ENCODE assay signal across 21 cellular contexts in the genomic region with DNA sequence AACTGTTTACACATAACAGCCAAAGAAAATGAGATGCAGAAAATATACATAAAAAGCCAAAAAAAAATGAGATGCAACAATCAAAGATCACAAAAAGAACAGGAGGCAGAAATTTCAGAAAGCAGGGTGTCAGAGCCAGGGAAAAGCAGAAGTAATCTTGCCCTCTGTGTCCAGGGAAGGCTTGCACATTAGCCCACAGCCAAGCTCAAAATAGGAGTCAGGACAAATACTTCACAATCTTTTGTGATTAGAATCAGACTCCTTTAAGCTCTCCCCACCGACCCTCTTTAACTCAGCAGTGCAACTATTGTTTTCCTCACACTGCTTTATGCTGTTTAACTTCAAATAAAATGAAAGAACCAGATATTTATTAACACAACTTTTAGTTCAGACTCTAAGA. TPM values are rescaled to one million over a fixed set of nuclear protein-coding genes. Genes with fewer than 3 reads are reported as not detected.
DNase-seq lines count a peak whose midpoint lies in the region; ATAC-seq and TF ChIP-seq lines count a peak whose summit lies in the region.
"Had no signal": no experiment of that assay in that cellular context is flagged by ENCODE, and none has a peak within 500 bp of the region (broad histone marks: within the 10 kb centered on the region; RNA-seq: fewer than 3 reads in every experiment).

No MANE protein-coding gene starts in this region.

- H3K9ac ChIP-seq in endodermal cell (ENCODE audit: extremely low read depth, low read length, poor library complexity, severe bottlenecking): no peak overlapping the region

- WGBS in endodermal cell (ENCODE audit: insufficient coverage in 1 of 2, insufficient read length in 1 of 2), 2 experiments: 69% methylated on average over 1 of the region's 1 CpG; no CpG with 5 or more reads in 1 of the 2 experiments

- DNase-seq in Right ventricle myocardium superior: no peak
- DNase-seq in cardiac septum (ENCODE audit: low spot score): no peak
- peak; percentile 53 for DNase-seq in MV-4-11 (lab: John Stamatoyannopoulos, UW)
- DNase-seq in endodermal cell: no peak
- no peak for DNase-seq in GM13977 (ENCODE audit: low spot score)
- DNase-seq in HUDEP-2 (lab: John Stamatoyannopoulos, UW; ENCODE audit: unreplicated experiment in 76 of 76): no peak
- DNase-seq: activated CD4-positive, alpha-beta T cell treated with anti-CD3 and anti-CD28 coated beads, Interleukin-2, amount 10 ng/mL, durations not matched to agents 24 days and 14 days; activated gamma-delta T cell; left colon; MG63; NCI-H1694; NCI-H2171 treated with DMSO at 0.1 percent for 48 hours; nephron progenitor cell had no signal

- TF ChIP-seq CTCF in endodermal cell (conservative IDR thresholded peaks at IDR 0.05) (no peak), GM13977 (IDR thresholded peaks at IDR 0.05; ENCODE audit: extremely low read depth, insufficient read depth, missing control alignments) (no peak)

- peaks cover 54% of the 10 kb centered on the region for H3K36me3 Mint-ChIP-seq in endodermal cell (ENCODE audit: low read depth)
- peaks cover 57% of the 10 kb centered on the region for H3K36me3 Mint-ChIP-seq in stimulated activated memory B cell treated with anti-CD40 and anti-IgM and Interleukin-4, amounts not matched to agents 10 μg/mL and 1 μg/mL and 100 μg/mL, for 72 hours

- H3K4me1 ChIP-seq in endodermal cell (ENCODE audit: control insufficient read depth, insufficient read depth, low read length): no peaks in the 10 kb centered on the region
- H3K4me1 ChIP-seq: breast epithelium, prostate gland, suprapubic skin had no signal

- H3K4me1 Mint-ChIP-seq in endodermal cell: no peaks in the 10 kb centered on the region
- H3K4me1 Mint-ChIP-seq in stimulated activated memory B cell treated with anti-CD40 and anti-IgM and Interleukin-4, amounts not matched to agents 10 μg/mL and 1 μg/mL and 100 μg/mL, for 72 hours: peaks cover 10% of the 10 kb centered on the region
- H3K4me1 Mint-ChIP-seq: activated CD4-positive, alpha-beta T cell treated with anti-CD3 and anti-CD28 coated beads, Interleukin-2, amount 10 ng/mL, durations not matched to agents 24 days and 14 days; nephron progenitor cell had no signal

- no peaks in the 10 kb centered on the region for H3K27me3 Mint-ChIP-seq in endodermal cell (ENCODE audit: insufficient read depth)
- H3K27me3 Mint-ChIP-seq in stimulated activated memory B cell treated with anti-CD40 and anti-IgM and Interleukin-4, amounts not matched to agents 10 μg/mL and 1 μg/mL and 100 μg/mL, for 72 hours: no peaks in the 10 kb centered on the region
- H3K27me3 Mint-ChIP-seq: activated CD4-positive, alpha-beta T cell treated with anti-CD3 and anti-CD28 coated beads, Interleukin-2, amount 10 ng/mL, durations not matched to agents 24 days and 14 days had no signal

- in situ Hi-C loops in GM13977 (cut with MboI; ENCODE audit: low pct_unique_long_range_greater_than_20kb, low sequenced_read_pairs, unreplicated experiment): no loop called here

- H3K27me3 ChIP-seq in endodermal cell (ENCODE audit: control insufficient read depth, insufficient read depth, low read length, poor library complexity, severe bottlenecking): no peaks in the 10 kb centered on the region
- H3K27me3 ChIP-seq: BLaER1 treated with 17β-estradiol and CSF1 and Interleukin-3, amounts not matched to agents 10 nM and 100 nM; breast epithelium; MG63; suprapubic skin had no signal

- H3K27ac ChIP-seq in endodermal cell (ENCODE audit: low read depth, low read length): peak overlapping the region; percentile 74
- H3K27ac ChIP-seq: breast epithelium, prostate gland, suprapubic skin, VCaP had no signal

- H3K9me3 ChIP-seq in endodermal cell (ENCODE audit: control insufficient read depth, low read length): no peaks in the 10 kb centered on the region
- H3K9me3 ChIP-seq: BLaER1 treated with 17β-estradiol and CSF1 and Interleukin-3, amounts not matched to agents 10 nM and 100 nM; breast epithelium; MG63; prostate gland; suprapubic skin had no signal

- peaks cover 74% of the 10 kb centered on the region for H3K36me3 ChIP-seq in endodermal cell (ENCODE audit: control insufficient read depth, insufficient read depth, low read length)
- H3K36me3 ChIP-seq: breast epithelium, prostate gland had no signal

- peak; percentile 56 for ATAC-seq in Right ventricle myocardium superior (ENCODE audit: poor library complexity)
- no peak for ATAC-seq in stimulated activated memory B cell treated with anti-CD40 and anti-IgM and Interleukin-4, amounts not matched to agents 10 μg/mL and 1 μg/mL and 100 μg/mL, for 72 hours
- no peak for ATAC-seq in HG02571 (IDR thresholded peaks at IDR 0.05; ENCODE audit: unreplicated experiment)
- ATAC-seq: left colon had no signal

- no peak overlapping the region for H3K4me3 ChIP-seq in endodermal cell (ENCODE audit: low read length)
- H3K4me3 ChIP-seq: BLaER1 treated with 17β-estradiol and CSF1 and Interleukin-3, amounts not matched to agents 10 nM and 100 nM; breast epithelium; MG63; prostate gland; suprapubic skin had no signal

- no peak overlapping the region for H3K4me3 Mint-ChIP-seq in endodermal cell
- no peak overlapping the region for H3K4me3 Mint-ChIP-seq in stimulated activated memory B cell treated with anti-CD40 and anti-IgM and Interleukin-4, amounts not matched to agents 10 μg/mL and 1 μg/mL and 100 μg/mL, for 72 hours
- H3K4me3 Mint-ChIP-seq: activated CD4-positive, alpha-beta T cell treated with anti-CD3 and anti-CD28 coated beads, Interleukin-2, amount 10 ng/mL, durations not matched to agents 24 days and 14 days; nephron progenitor cell; T-helper 1 cell treated with Interleukin-12 subunit alpha and Interleukin-12 subunit beta and Interleukin-4 antibody, amounts not matched to agents 30 μg/mL and 1 μg/mL, for 36 hours had no signal

- no peaks in the 10 kb centered on the region for H3K9me3 Mint-ChIP-seq in endodermal cell
- no peaks in the 10 kb centered on the region for H3K9me3 Mint-ChIP-seq in stimulated activated memory B cell treated with anti-CD40 and anti-IgM and Interleukin-4, amounts not matched to agents 10 μg/mL and 1 μg/mL and 100 μg/mL, for 72 hours
- H3K9me3 Mint-ChIP-seq: activated CD4-positive, alpha-beta T cell treated with anti-CD3 and anti-CD28 coated beads, Interleukin-2, amount 10 ng/mL, durations not matched to agents 24 days and 14 days; nephron progenitor cell; T-helper 1 cell treated with Interleukin-12 subunit alpha and Interleukin-12 subunit beta and Interleukin-4 antibody, amounts not matched to agents 30 μg/mL and 1 μg/mL, for 36 hours had no signal

- peak overlapping the region; percentile 13 for H3K27ac Mint-ChIP-seq in endodermal cell
- H3K27ac Mint-ChIP-seq in stimulated activated memory B cell treated with anti-CD40 and anti-IgM and Interleukin-4, amounts not matched to agents 10 μg/mL and 1 μg/mL and 100 μg/mL, for 72 hours: peak overlapping the region; percentile 2
- H3K27ac Mint-ChIP-seq: activated CD4-positive, alpha-beta T cell treated with anti-CD3 and anti-CD28 coated beads, Interleukin-2, amount 10 ng/mL, durations not matched to agents 24 days and 14 days; nephron progenitor cell; T-helper 1 cell treated with Interleukin-12 subunit alpha and Interleukin-12 subunit beta and Interleukin-4 antibody, amounts not matched to agents 30 μg/mL and 1 μg/mL, for 36 hours had no signal

- intact Hi-C loops in Right ventricle myocardium superior (cut with DNase I) (no loop called here), cardiac septum (cut with DNase I) (no loop called here)

RNA-seq across cellular contexts. Expression of gene IAH1, which starts 34.6 kb away (rescaled TPM):
- total RNA-seq in Right ventricle myocardium superior (76.2 TPM), cardiac septum (92.0 TPM), endodermal cell (10 to 100 TPM; 33.6 to 50.6 TPM)
- 23.4 TPM for polyA plus RNA-seq in endodermal cell (2013, experiment 1 of 2)
- 23.3 TPM for polyA plus RNA-seq in endodermal cell (2013, experiment 2 of 2)

RNA-seq across cellular contexts. Expression of gene ADAM17, which starts 46.7 kb away (rescaled TPM):
- total RNA-seq in Right ventricle myocardium superior (12.4 TPM), cardiac septum (18.9 TPM), endodermal cell (10 to 100 TPM; 49.1 to 50.4 TPM)
- 44.3 TPM for polyA plus RNA-seq in endodermal cell (2013, experiment 1 of 2)
- 38.5 TPM for polyA plus RNA-seq in endodermal cell (2013, experiment 2 of 2)
